1 cellular context compared by ENCODE assay signal in genomic region chr11:60906132-60906972, GRCh38.
TF ChIP-seq lines count a peak whose summit lies in the region.

PRPF19 (minus strand) TSS chr11:60906585; CDS start chr11:60906382, 203 bp downstream.

TF ChIP-seq in K562, 482 proteins besides CTCF, POLR2A, EP300 and RAD21 (continued from another document and continues in another):
- no peak for TF ChIP-seq CBFB (CRISPR knock-in tag; IDR thresholded peaks at IDR 0.05)
- TF ChIP-seq, protein P1, sequence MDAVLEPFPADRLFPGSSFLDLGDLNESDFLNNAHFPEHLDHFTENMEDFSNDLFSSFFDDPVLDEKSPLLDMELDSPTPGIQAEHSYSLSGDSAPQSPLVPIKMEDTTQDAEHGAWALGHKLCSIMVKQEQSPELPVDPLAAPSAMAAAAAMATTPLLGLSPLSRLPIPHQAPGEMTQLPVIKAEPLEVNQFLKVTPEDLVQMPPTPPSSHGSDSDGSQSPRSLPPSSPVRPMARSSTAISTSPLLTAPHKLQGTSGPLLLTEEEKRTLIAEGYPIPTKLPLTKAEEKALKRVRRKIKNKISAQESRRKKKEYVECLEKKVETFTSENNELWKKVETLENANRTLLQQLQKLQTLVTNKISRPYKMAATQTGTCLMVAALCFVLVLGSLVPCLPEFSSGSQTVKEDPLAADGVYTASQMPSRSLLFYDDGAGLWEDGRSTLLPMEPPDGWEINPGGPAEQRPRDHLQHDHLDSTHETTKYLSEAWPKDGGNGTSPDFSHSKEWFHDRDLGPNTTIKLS (IDR thresholded peaks at IDR 0.05; ENCODE audit: borderline replicate concordance, low read depth): peak; percentile 72
- no peak for TF ChIP-seq RBM22 (IDR thresholded peaks at IDR 0.05; ENCODE audit: low read depth, low read length, poor library complexity, severe bottlenecking)
- TF ChIP-seq TBL1XR1 (IDR thresholded peaks at IDR 0.05; ENCODE audit: low read length in 2 of 2): 0 out of 4 replicates have a peak, but pooled peaks of 1 of the 2 experiments have one; percentile 69
- no peak for TF ChIP-seq TAF15 (IDR thresholded peaks at IDR 0.05; ENCODE audit: low read depth, low read length)
- peak; percentile 73 for TF ChIP-seq PCBP1 (IDR thresholded peaks at IDR 0.05; ENCODE audit: low read depth, low read length, poor library complexity, severe bottlenecking)
- TF ChIP-seq GTF2E2 (tag; IDR thresholded peaks at IDR 0.05): no peak; the same call in 1 of the 2 replicates
- TF ChIP-seq PHTF2 (CRISPR knock-in tag; IDR thresholded peaks at IDR 0.05): no peak
- TF ChIP-seq, protein P2, sequence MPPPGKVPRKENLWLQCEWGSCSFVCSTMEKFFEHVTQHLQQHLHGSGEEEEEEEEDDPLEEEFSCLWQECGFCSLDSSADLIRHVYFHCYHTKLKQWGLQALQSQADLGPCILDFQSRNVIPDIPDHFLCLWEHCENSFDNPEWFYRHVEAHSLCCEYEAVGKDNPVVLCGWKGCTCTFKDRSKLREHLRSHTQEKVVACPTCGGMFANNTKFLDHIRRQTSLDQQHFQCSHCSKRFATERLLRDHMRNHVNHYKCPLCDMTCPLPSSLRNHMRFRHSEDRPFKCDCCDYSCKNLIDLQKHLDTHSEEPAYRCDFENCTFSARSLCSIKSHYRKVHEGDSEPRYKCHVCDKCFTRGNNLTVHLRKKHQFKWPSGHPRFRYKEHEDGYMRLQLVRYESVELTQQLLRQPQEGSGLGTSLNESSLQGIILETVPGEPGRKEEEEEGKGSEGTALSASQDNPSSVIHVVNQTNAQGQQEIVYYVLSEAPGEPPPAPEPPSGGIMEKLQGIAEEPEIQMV (tag; conservative IDR thresholded peaks at IDR 0.05; ENCODE audit: low read depth): no peak
- TF ChIP-seq PYGO2 (tag; IDR thresholded peaks at IDR 0.05): no peak
- no peak for TF ChIP-seq ZNF23 (CRISPR knock-in tag; IDR thresholded peaks at IDR 0.05)
- TF ChIP-seq, protein P3, sequence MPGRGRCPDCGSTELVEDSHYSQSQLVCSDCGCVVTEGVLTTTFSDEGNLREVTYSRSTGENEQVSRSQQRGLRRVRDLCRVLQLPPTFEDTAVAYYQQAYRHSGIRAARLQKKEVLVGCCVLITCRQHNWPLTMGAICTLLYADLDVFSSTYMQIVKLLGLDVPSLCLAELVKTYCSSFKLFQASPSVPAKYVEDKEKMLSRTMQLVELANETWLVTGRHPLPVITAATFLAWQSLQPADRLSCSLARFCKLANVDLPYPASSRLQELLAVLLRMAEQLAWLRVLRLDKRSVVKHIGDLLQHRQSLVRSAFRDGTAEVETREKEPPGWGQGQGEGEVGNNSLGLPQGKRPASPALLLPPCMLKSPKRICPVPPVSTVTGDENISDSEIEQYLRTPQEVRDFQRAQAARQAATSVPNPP (IDR thresholded peaks at IDR 0.05; ENCODE audit: borderline replicate concordance, insufficient read depth, insufficient read length): no peak
- peak; percentile 89 for TF ChIP-seq ZBTB40 (IDR thresholded peaks at IDR 0.05)
- TF ChIP-seq ZBTB40 (CRISPR knock-in tag; IDR thresholded peaks at IDR 0.05): no peak
- TF ChIP-seq CBX3 (IDR thresholded peaks at IDR 0.05; ENCODE audit: borderline replicate concordance in 1 of 2, low read length in 2 of 2): no peak
- TF ChIP-seq STAT6 (CRISPR knock-in tag; IDR thresholded peaks at IDR 0.05): peak; percentile 87; the same call in 1 of the 2 replicates
- no peak for TF ChIP-seq ZNF133 (CRISPR knock-in tag; IDR thresholded peaks at IDR 0.05)
- TF ChIP-seq FOXP1 (CRISPR knock-in tag; IDR thresholded peaks at IDR 0.05): peak; percentile 79
- TF ChIP-seq ZNF140 (CRISPR knock-in tag; IDR thresholded peaks at IDR 0.05): no peak
- TF ChIP-seq ASH1L (IDR thresholded peaks at IDR 0.05; ENCODE audit: borderline replicate concordance, low read depth, partially characterized antibody): no peak
- no peak for TF ChIP-seq ZNF764 (CRISPR knock-in tag; IDR thresholded peaks at IDR 0.05; ENCODE audit: low read depth)
- TF ChIP-seq PHF8 (IDR thresholded peaks at IDR 0.05; ENCODE audit: borderline replicate concordance, low read length): peak; percentile 91
- TF ChIP-seq GABPB1 (CRISPR knock-in tag; IDR thresholded peaks at IDR 0.05): peak; percentile 95
- TF ChIP-seq E2F6 (IDR thresholded peaks at IDR 0.05; ENCODE audit: borderline replicate concordance in 1 of 2, extremely low read depth in 1 of 2, insufficient read depth in 1 of 2, insufficient read length in 1 of 2, low read depth in 1 of 2, low read length in 1 of 2, poor library complexity in 1 of 2, severe bottlenecking in 1 of 2): peak; percentile 72 to 77
- TF ChIP-seq ZNF583 (CRISPR knock-in tag; IDR thresholded peaks at IDR 0.05): 0 out of 2 replicates have a peak, but pooled peaks have one; percentile 40
- TF ChIP-seq KAT7 (CRISPR knock-in tag; IDR thresholded peaks at IDR 0.05; ENCODE audit: borderline replicate concordance): no peak
- no peak for TF ChIP-seq ZBTB12 (CRISPR knock-in tag; IDR thresholded peaks at IDR 0.05)
- TF ChIP-seq NFATC3 (IDR thresholded peaks at IDR 0.05): no peak
- TF ChIP-seq ZNF778 (CRISPR knock-in tag; IDR thresholded peaks at IDR 0.05): no peak
- TF ChIP-seq, protein P4, sequence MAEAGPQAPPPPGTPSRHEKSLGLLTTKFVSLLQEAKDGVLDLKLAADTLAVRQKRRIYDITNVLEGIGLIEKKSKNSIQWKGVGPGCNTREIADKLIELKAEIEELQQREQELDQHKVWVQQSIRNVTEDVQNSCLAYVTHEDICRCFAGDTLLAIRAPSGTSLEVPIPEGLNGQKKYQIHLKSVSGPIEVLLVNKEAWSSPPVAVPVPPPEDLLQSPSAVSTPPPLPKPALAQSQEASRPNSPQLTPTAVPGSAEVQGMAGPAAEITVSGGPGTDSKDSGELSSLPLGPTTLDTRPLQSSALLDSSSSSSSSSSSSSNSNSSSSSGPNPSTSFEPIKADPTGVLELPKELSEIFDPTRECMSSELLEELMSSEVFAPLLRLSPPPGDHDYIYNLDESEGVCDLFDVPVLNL (CRISPR knock-in tag; IDR thresholded peaks at IDR 0.05; ENCODE audit: low read depth): no peak
- no peak for TF ChIP-seq ZFP30 (CRISPR knock-in tag; IDR thresholded peaks at IDR 0.05; ENCODE audit: borderline replicate concordance)
- peak; percentile 59 to 85; a peak in 1 of 4 replicates for TF ChIP-seq SIN3A (IDR thresholded peaks at IDR 0.05; ENCODE audit: borderline replicate concordance in 2 of 2, control insufficient read depth in 1 of 2, low read depth in 2 of 2, low read length in 2 of 2)
- no peak for TF ChIP-seq ZNF717 (CRISPR knock-in tag; IDR thresholded peaks at IDR 0.05)
- TF ChIP-seq GTF3C2 (IDR thresholded peaks at IDR 0.05; ENCODE audit: borderline replicate concordance, extremely low read depth, insufficient read length): no peak
- no peak for TF ChIP-seq MAFF (IDR thresholded peaks at IDR 0.05; ENCODE audit: low read length)
- TF ChIP-seq ZNF76 (CRISPR knock-in tag; IDR thresholded peaks at IDR 0.05; ENCODE audit: borderline replicate concordance): no peak
- no peak for TF ChIP-seq ZNF644 (tag; IDR thresholded peaks at IDR 0.05; ENCODE audit: low read depth)
- no peak for TF ChIP-seq ZNF174 (CRISPR knock-in tag; IDR thresholded peaks at IDR 0.05)
- no peak for TF ChIP-seq DPF2 (IDR thresholded peaks at IDR 0.05)
